ENCODE assay signal across 1 cellular context in the genomic region with DNA sequence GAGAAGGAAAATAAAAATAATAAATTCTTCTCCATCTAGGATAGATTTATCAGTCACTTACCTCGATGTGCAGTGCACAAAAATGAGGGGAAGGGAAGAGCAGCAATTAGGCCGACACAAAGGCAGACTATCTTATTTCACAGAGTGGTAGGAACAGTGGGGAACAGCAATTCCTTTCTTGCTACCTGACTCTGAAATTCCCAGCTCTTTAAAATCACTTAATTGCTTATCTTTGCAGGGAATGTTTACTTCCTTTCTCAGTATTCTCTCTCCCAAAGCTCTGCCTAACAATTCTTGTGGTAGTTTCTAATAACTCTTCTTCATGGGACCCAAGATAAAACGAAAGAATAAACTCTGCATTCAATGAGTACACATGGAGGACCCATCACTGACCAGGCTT.
TF ChIP-seq lines count a peak whose summit lies in the region.

No MANE protein-coding gene starts in this region.

TF ChIP-seq in GM23338, 12 proteins besides CTCF, POLR2A, EP300 and RAD21 (continued from another document):
- TF ChIP-seq, protein P1, sequence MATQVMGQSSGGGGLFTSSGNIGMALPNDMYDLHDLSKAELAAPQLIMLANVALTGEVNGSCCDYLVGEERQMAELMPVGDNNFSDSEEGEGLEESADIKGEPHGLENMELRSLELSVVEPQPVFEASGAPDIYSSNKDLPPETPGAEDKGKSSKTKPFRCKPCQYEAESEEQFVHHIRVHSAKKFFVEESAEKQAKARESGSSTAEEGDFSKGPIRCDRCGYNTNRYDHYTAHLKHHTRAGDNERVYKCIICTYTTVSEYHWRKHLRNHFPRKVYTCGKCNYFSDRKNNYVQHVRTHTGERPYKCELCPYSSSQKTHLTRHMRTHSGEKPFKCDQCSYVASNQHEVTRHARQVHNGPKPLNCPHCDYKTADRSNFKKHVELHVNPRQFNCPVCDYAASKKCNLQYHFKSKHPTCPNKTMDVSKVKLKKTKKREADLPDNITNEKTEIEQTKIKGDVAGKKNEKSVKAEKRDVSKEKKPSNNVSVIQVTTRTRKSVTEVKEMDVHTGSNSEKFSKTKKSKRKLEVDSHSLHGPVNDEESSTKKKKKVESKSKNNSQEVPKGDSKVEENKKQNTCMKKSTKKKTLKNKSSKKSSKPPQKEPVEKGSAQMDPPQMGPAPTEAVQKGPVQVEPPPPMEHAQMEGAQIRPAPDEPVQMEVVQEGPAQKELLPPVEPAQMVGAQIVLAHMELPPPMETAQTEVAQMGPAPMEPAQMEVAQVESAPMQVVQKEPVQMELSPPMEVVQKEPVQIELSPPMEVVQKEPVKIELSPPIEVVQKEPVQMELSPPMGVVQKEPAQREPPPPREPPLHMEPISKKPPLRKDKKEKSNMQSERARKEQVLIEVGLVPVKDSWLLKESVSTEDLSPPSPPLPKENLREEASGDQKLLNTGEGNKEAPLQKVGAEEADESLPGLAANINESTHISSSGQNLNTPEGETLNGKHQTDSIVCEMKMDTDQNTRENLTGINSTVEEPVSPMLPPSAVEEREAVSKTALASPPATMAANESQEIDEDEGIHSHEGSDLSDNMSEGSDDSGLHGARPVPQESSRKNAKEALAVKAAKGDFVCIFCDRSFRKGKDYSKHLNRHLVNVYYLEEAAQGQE (IDR thresholded peaks at IDR 0.05; ENCODE audit: unreplicated experiment) = no peak
